7 cellular contexts compared by ENCODE assay signal in genomic region chr14:60648169-60648933, GRCh38. TPM values are rescaled to one million over a fixed set of nuclear protein-coding genes. Genes with fewer than 3 reads are reported as not detected.
DNase-seq lines count a peak whose midpoint lies in the region; ATAC-seq and TF ChIP-seq lines count a peak whose summit lies in the region.

No MANE protein-coding gene starts in this region.

- intact Hi-C loops in prostate gland (cut with DNase I): loop anchor here (5.0 kb wide), 2 partner anchors 334 to 401 kb away; partner anchors contain the start of genes PPM1A, SLC38A6 and TRMT5

- H3K36me3 ChIP-seq in NT2/D1 (ENCODE audit: insufficient read depth, insufficient read length, low read length): no peaks in the 10 kb centered on the region
- H3K36me3 ChIP-seq in prostate gland: no peaks in the 10 kb centered on the region

- no peak for TF ChIP-seq CTCF in GM12865 (IDR thresholded peaks at IDR 0.05; ENCODE audit: insufficient read depth, low read depth, low read length, missing control alignments)
- peak in 1 of 4 experiments; percentile 12 for TF ChIP-seq CTCF in prostate gland (IDR thresholded peaks at IDR 0.05)

- H3K4me3 ChIP-seq in GM12865 (ENCODE audit: low read depth, low read length) (peak overlapping the region; percentile 57), NT2/D1 (ENCODE audit: insufficient read length, low read depth) (peak overlapping the region; percentile 40), prostate gland (peak overlapping the region; percentile 46 to 76)

- H3K9me3 ChIP-seq in NT2/D1 (ENCODE audit: insufficient read depth, low read length) (no peaks in the 10 kb centered on the region), prostate gland (no peaks in the 10 kb centered on the region)

- H3K4me1 ChIP-seq in NT2/D1 (ENCODE audit: insufficient read depth, insufficient read length): peaks cover 10% of the 10 kb centered on the region
- no peaks in the 10 kb centered on the region for H3K4me1 ChIP-seq in prostate gland (replicated peaks)

- TF ChIP-seq POLR2A in erythroblast (IDR thresholded peaks at IDR 0.05; ENCODE audit: low read length): no peak
- TF ChIP-seq POLR2A in prostate gland (IDR thresholded peaks at IDR 0.05): no peak
- TF ChIP-seq POLR2A in GM18505 (IDR thresholded peaks at IDR 0.05; ENCODE audit: borderline replicate concordance, extremely low read depth, insufficient read depth, insufficient read length): no peak

- H3K27ac ChIP-seq in prostate gland: peak overlapping the region; percentile 86 to 92

- DNase-seq in GM12865 (ENCODE audit: low read depth): no peak
- DNase-seq in NT2/D1 (ENCODE audit: low read depth, low spot score): no peak
- peak; percentile 22 to 37 for DNase-seq in erythroblast (lab: John Stamatoyannopoulos, UW)
- no peak for DNase-seq in prostate gland (ENCODE audit: low spot score)
- DNase-seq in NCI-H2227 (lab: John Stamatoyannopoulos, UW; ENCODE audit: unreplicated experiment): no peak
- no peak for DNase-seq in cortex of kidney (lab: John Stamatoyannopoulos, UW)

- WGBS in prostate gland: 1% methylated on average over 56 of the region's 63 CpGs

- ATAC-seq in GM18505 (IDR thresholded peaks at IDR 0.05; ENCODE audit: unreplicated experiment): no peak

- H3K9ac ChIP-seq in NT2/D1 (ENCODE audit: insufficient read length, low read depth): no peak overlapping the region

- H3K27me3 ChIP-seq in NT2/D1 (ENCODE audit: insufficient read depth, insufficient read length) (peaks cover 99% of the 10 kb centered on the region), prostate gland (replicated peaks; ENCODE audit: insufficient read depth) (no peaks in the 10 kb centered on the region)

RNA-seq across cellular contexts. Expression of gene SIX1, which starts 0.9 kb away (rescaled TPM):
- total RNA-seq in prostate gland: 10 to 100 TPM; 23.5 to 25.0 TPM

Comparison
In these comparisons a context has a peak if more than half of its experiments do, and no peak if none do; other contexts are left out.
1. DNase-seq: peak in erythroblast (2 of 2); none in GM12865 (single experiment), NT2/D1 (single experiment), prostate gland (single experiment), NCI-H2227 (single experiment) and cortex of kidney (single experiment).
2. Peak in every context shown above with its lines, with median percentiles within 50 percentile points of each other: H3K4me3 ChIP-seq.